In genomic region chr6:5205877-5206840, GRCh38 we compare ENCODE assay signal across 8 cellular contexts. TPM values are rescaled to one million over a fixed set of nuclear protein-coding genes. Genes with fewer than 3 reads are reported as not detected.
DNase-seq lines count a peak whose midpoint lies in the region; ATAC-seq and TF ChIP-seq lines count a peak whose summit lies in the region.

No MANE protein-coding gene starts in this region.

- H3F3A ChIP-seq in PC-3 (ENCODE audit: low read length, unreplicated experiment) (no peaks in the 10 kb centered on the region), MM.1S (ENCODE audit: insufficient read depth, low read length) (no peaks in the 10 kb centered on the region)

- H3K4me1 ChIP-seq in PC-3 (ENCODE audit: insufficient read depth, low read length) = peaks cover 13% of the 10 kb centered on the region
- no peaks in the 10 kb centered on the region for H3K4me1 ChIP-seq in MM.1S (ENCODE audit: low read length)

- H3K9me2 ChIP-seq in PC-3 (replicated peaks; ENCODE audit: low read length) = no peaks in the 10 kb centered on the region
- no peaks in the 10 kb centered on the region for H3K9me2 ChIP-seq in MM.1S (replicated peaks; ENCODE audit: insufficient read depth, low read length)

- CTCF ChIA-PET in PC-3 (lab: Charles Lee) = no interaction called here

- H3K27ac ChIP-seq in PC-3 (ENCODE audit: low read length) = no peak overlapping the region
- no peak overlapping the region for H3K27ac ChIP-seq in MM.1S (ENCODE audit: low read length)

- 0 out of 2 replicates have a peak, but pooled peaks cover 7% of the 10 kb centered on the region for H3K79me2 ChIP-seq in PC-3 (ENCODE audit: low read length)
- H3K79me2 ChIP-seq in MM.1S (ENCODE audit: low read length) = 0 out of 2 replicates have a peak, but pooled peaks cover 4% of the 10 kb centered on the region

- DNase-seq in EH (ENCODE audit: low read depth) (peak; percentile 87), PC-3 (peak; percentile 52), epithelial cell of proximal tubule (ENCODE audit: low read depth) (peak; percentile 75), neural crest cell (ENCODE audit: low read depth, low spot score) (no peak), MM.1S (no peak)
- no peak for DNase-seq in activated T-cell treated with anti-CD3 and anti-CD28 coated beads, Interleukin-2, amount 50 U/mL, for 4 hours
- DNase-seq in activated naive CD4-positive, alpha-beta T cell treated with Interleukin-2 at 50 U/mL for 16 hours = no peak
- no peak for DNase-seq in stimulated activated CD4-positive, alpha-beta T cell treated with anti-CD3 and anti-CD28 coated beads, Interleukin-4, amount 100 ng/mL, for 24 hours

- no peaks in the 10 kb centered on the region for H3K27me3 Mint-ChIP-seq in neural crest cell (ENCODE audit: low read depth)
- H3K27me3 Mint-ChIP-seq in activated T-cell treated with anti-CD3 and anti-CD28 coated beads, Interleukin-2, amount 50 U/mL, for 4 hours (ENCODE audit: low read depth) = no peaks in the 10 kb centered on the region

- no TSS peak for BruUV-seq in PC-3 (replicated peaks; lab: Mats Ljungman, UMichigan)

- H3K9me3 ChIP-seq in PC-3 (ENCODE audit: low read length) = no peaks in the 10 kb centered on the region
- no peaks in the 10 kb centered on the region for H3K9me3 ChIP-seq in MM.1S (replicated peaks; ENCODE audit: insufficient read depth, low read length)

- H3K4me3 Mint-ChIP-seq in neural crest cell = peak overlapping the region; percentile 61
- H3K4me3 Mint-ChIP-seq in activated T-cell treated with anti-CD3 and anti-CD28 coated beads, Interleukin-2, amount 50 U/mL, for 4 hours = no peak overlapping the region

- H3K4me3 ChIP-seq in PC-3 (ENCODE audit: low read length) = no peak overlapping the region
- no peak overlapping the region for H3K4me3 ChIP-seq in epithelial cell of proximal tubule (ENCODE audit: low read depth, low read length)
- H3K4me3 ChIP-seq in MM.1S (ENCODE audit: low read length) = no peak overlapping the region

- no peaks in the 10 kb centered on the region for H3K27me3 ChIP-seq in PC-3 (ENCODE audit: low read length)
- H3K27me3 ChIP-seq in MM.1S (replicated peaks; ENCODE audit: insufficient read depth, low read length) = no peaks in the 10 kb centered on the region

- peak; percentile 69 for ATAC-seq in PC-3
- no peak for ATAC-seq in activated T-cell treated with anti-CD3 and anti-CD28 coated beads, Interleukin-2, amount 50 U/mL, for 4 hours

- no peak overlapping the region for H2AFZ ChIP-seq in PC-3 (ENCODE audit: low read length)
- no peak overlapping the region for H2AFZ ChIP-seq in MM.1S (ENCODE audit: low read length)

- TF ChIP-seq CTCF in PC-3 (conservative IDR thresholded peaks at IDR 0.05; ENCODE audit: low read depth, low read length) (no peak), epithelial cell of proximal tubule (conservative IDR thresholded peaks at IDR 0.05; ENCODE audit: low read depth, low read length) (no peak), neural crest cell (conservative IDR thresholded peaks at IDR 0.05) (no peak), MM.1S (IDR thresholded peaks at IDR 0.05; ENCODE audit: low read length) (no peak)

- no peaks in the 10 kb centered on the region for H3K9me3 Mint-ChIP-seq in neural crest cell
- no peaks in the 10 kb centered on the region for H3K9me3 Mint-ChIP-seq in activated T-cell treated with anti-CD3 and anti-CD28 coated beads, Interleukin-2, amount 50 U/mL, for 4 hours

- H3K4me2 ChIP-seq in PC-3 (ENCODE audit: low read length) (peak overlapping the region; percentile 2; the same call in 1 of the 2 replicates), MM.1S (ENCODE audit: low read depth, low read length) (no peak overlapping the region)

- intact Hi-C loops in PC-3 (cut with micrococcal nuclease) = no loop called here

- no peaks in the 10 kb centered on the region for H3K36me3 ChIP-seq in PC-3 (ENCODE audit: low read depth, low read length)
- H3K36me3 ChIP-seq in MM.1S (replicated peaks; ENCODE audit: insufficient read depth, low read length) = no peaks in the 10 kb centered on the region

- no peaks in the 10 kb centered on the region for H4K20me1 ChIP-seq in PC-3 (ENCODE audit: low read length)
- no peaks in the 10 kb centered on the region for H4K20me1 ChIP-seq in MM.1S (ENCODE audit: insufficient read depth, low read length)

- H3K4me1 Mint-ChIP-seq in neural crest cell = peaks cover 49% of the 10 kb centered on the region
- H3K4me1 Mint-ChIP-seq in activated T-cell treated with anti-CD3 and anti-CD28 coated beads, Interleukin-2, amount 50 U/mL, for 4 hours (ENCODE audit: low read depth) = peaks cover 1% of the 10 kb centered on the region

- H3K9ac ChIP-seq in PC-3 (ENCODE audit: low read length) (no peak overlapping the region), MM.1S (ENCODE audit: low read length) (no peak overlapping the region)

- no peaks in the 10 kb centered on the region for H3K36me3 Mint-ChIP-seq in neural crest cell (ENCODE audit: low read depth)
- H3K36me3 Mint-ChIP-seq in activated T-cell treated with anti-CD3 and anti-CD28 coated beads, Interleukin-2, amount 50 U/mL, for 4 hours (ENCODE audit: insufficient read depth) = peaks cover 26% of the 10 kb centered on the region

- POLR2A ChIA-PET in PC-3 (lab: Charles Lee; ENCODE audit: unreplicated experiment) = interaction anchor here (0.7 kb wide), 1 partner anchor 178 kb away, joined by 3 read pairs; no protein-coding TSS in a partner anchor

- H3K27ac Mint-ChIP-seq in neural crest cell (ENCODE audit: unreplicated experiment) = peak overlapping the region; percentile 90

RNA-seq across cellular contexts. Expression of gene LYRM4, which starts 54.6 kb away (rescaled TPM):
- 18.6 and 27.7 TPM in 2 replicates for total RNA-seq in PC-3 (2014; rRNA removed)
- total RNA-seq in epithelial cell of proximal tubule = 17.8 and 30.7 TPM in 2 replicates
- 39.3 and 46.3 TPM in 2 replicates for total RNA-seq in neural crest cell
- total RNA-seq in activated T-cell treated with anti-CD3 and anti-CD28 coated beads, Interleukin-2, amount 50 U/mL, for 4 hours = 10 to 100 TPM; 49.2 to 50.6 (median 50.0) TPM

RNA-seq across cellular contexts. Expression of gene FARS2, which starts 55.2 kb away (rescaled TPM):
- total RNA-seq in PC-3 (2014; rRNA removed) (18.4 and 23.0 TPM in 2 replicates), epithelial cell of proximal tubule (7.7 and 17.9 TPM in 2 replicates), neural crest cell (21.1 and 23.3 TPM in 2 replicates)
- total RNA-seq in activated T-cell treated with anti-CD3 and anti-CD28 coated beads, Interleukin-2, amount 50 U/mL, for 4 hours = 10 to 100 TPM; 28.3 to 31.0 (median 29.9) TPM

Comparison
In these comparisons a context has a peak if more than half of its experiments do, and no peak if none do; other contexts are left out.
1. DNase-seq: peak in EH (single experiment), PC-3 (single experiment) and epithelial cell of proximal tubule (single experiment); none in neural crest cell (single experiment), activated T-cell treated with anti-CD3 and anti-CD28 coated beads, Interleukin-2, amount 50 U/mL, for 4 hours (single experiment), activated naive CD4-positive, alpha-beta T cell treated with Interleukin-2 at 50 U/mL for 16 hours (single experiment), MM.1S (single experiment) and stimulated activated CD4-positive, alpha-beta T cell treated with anti-CD3 and anti-CD28 coated beads, Interleukin-4, amount 100 ng/mL, for 24 hours (single experiment).